In the genomic region with DNA sequence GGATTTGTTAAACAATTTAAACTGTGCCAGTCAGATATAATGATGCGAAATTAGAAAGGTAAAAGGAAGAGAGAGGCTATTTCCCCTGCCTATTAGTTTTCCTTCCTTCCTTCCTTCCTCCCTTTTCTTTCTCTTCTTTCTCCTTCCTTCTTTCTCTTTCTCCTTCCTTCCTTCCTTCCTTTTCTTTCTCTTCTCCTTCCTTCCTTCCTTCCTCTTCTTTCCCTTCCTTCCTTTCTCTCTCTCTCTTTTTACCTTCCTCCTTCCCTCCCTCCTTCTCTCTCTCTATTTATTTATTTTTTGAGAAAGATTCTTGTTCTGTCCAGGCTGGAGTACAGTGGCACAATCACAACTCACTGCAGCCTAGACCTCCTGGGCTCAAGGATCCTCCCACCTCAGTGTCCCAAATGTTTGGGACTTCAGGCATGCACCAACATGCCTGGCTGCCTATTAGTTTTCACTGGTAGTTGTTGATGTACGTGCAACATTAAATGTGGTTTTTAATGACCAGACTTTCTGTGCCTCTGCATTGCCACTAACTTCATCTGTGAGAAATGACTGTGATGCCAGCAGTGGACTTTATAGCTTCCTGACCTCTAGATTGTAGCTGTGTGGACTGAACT, we compare ENCODE assay signal across 21 cellular contexts. TPM values are rescaled to one million over a fixed set of nuclear protein-coding genes. Genes with fewer than 3 reads are reported as not detected.
DNase-seq lines count a peak whose midpoint lies in the region; ATAC-seq, FAIRE-seq and TF ChIP-seq lines count a peak whose summit lies in the region.
"Had no signal": no experiment of that assay in that cellular context is flagged by ENCODE, and none has a peak within 500 bp of the region (broad histone marks: within the 10 kb centered on the region; RNA-seq: fewer than 3 reads in every experiment).

No MANE protein-coding gene starts in this region.

- H4K12ac ChIP-seq in trophoblast cell (ENCODE audit: low read depth, low read length) = no peak overlapping the region

- H2BK15ac ChIP-seq in IMR-90 (ENCODE audit: low read depth, low read length) = peak overlapping the region; percentile 89; the same call in 1 of the 3 replicates

- dilution Hi-C loops in IMR-90 (cut with HindIII; ENCODE audit: low sequenced_read_pairs, unreplicated experiment) = no loop called here

- peak overlapping the region; percentile 93 for H4K5ac ChIP-seq in IMR-90 (ENCODE audit: low read depth, low read length)

- H4K20me1 ChIP-seq in IMR-90 (ENCODE audit: insufficient read depth, low read length) = no peaks in the 10 kb centered on the region

- no peak for FAIRE-seq in bronchial epithelial cell (lab: Jason Lieb, UNC)
- FAIRE-seq: D721Med, H54 had no signal

- peak overlapping the region; percentile 42 to 88; a peak in 3 of 4 replicates for H4K8ac ChIP-seq in IMR-90 (ENCODE audit: low read depth in 2 of 2, low read length in 2 of 2)
- H4K8ac ChIP-seq in trophoblast cell (ENCODE audit: low read depth, low read length) = no peak overlapping the region

- H2BK120ac ChIP-seq in IMR-90 (ENCODE audit: low read depth, low read length) (peak overlapping the region; percentile 90), trophoblast cell (ENCODE audit: insufficient read depth, low read length, poor library complexity) (no peak overlapping the region)

- no TSS peak for BruUV-seq in IMR-90 (replicated peaks; lab: Mats Ljungman, UMichigan)

- H3K4me1 ChIP-seq in CD8-positive, alpha-beta T cell (ENCODE audit: insufficient read depth, low read length) = peaks cover 17% of the 10 kb centered on the region
- H3K4me1 ChIP-seq in IMR-90 (ENCODE audit: control insufficient read depth, insufficient read depth, low read length) (peaks cover 7% of the 10 kb centered on the region), trophoblast cell (ENCODE audit: control insufficient read depth in 1 of 2, insufficient read depth in 2 of 2, low read length in 2 of 2) (no peaks in the 10 kb centered on the region)
- H3K4me1 ChIP-seq: sigmoid colon had no signal

- no peaks in the 10 kb centered on the region for H3K36me3 Mint-ChIP-seq in CD8-positive, alpha-beta T cell

- H3K23ac ChIP-seq in IMR-90 (ENCODE audit: low read depth, low read length) = peak overlapping the region; percentile 76
- H3K23ac ChIP-seq in trophoblast cell (ENCODE audit: low read length) = no peak overlapping the region

- H3K9me3 Mint-ChIP-seq in CD8-positive, alpha-beta T cell = no peaks in the 10 kb centered on the region

- POLR2A ChIA-PET in CD8-positive, alpha-beta T cell (lab: Charles Lee) = interaction anchor here (0.6 to 3.4 kb wide), 3 partner anchors 17 to 80 kb away, joined by 3 to 22 read pairs (median 3); a partner anchor contains a TSS
- POLR2A ChIA-PET in IMR-90 (lab: Charles Lee; ENCODE audit: unreplicated experiment) = interaction anchor here (0.6 kb wide), 1 partner anchor 69 kb away, joined by 3 read pairs; no protein-coding TSS in a partner anchor

- peak overlapping the region; percentile 61 for H2AFZ ChIP-seq in IMR-90 (replicated peaks; ENCODE audit: low read length, poor library complexity)
- H2AFZ ChIP-seq in trophoblast cell (ENCODE audit: insufficient read depth, low read length, poor library complexity) = no peak overlapping the region

- H3K4me3 Mint-ChIP-seq in CD8-positive, alpha-beta T cell = no peak overlapping the region
- H3K4me3 Mint-ChIP-seq: activated CD8-positive, alpha-beta T cell treated with anti-CD3 and anti-CD28 coated beads, Interleukin-2, amount 10 ng/mL, durations not matched to agents 7 days and 5 days; activated T-helper 1 cell treated with anti-CD3 and anti-CD28 coated beads, Interleukin-12 subunit alpha, Interleukin-12 subunit beta, Interleukin-2, Interleukin-4 antibody, amounts not matched to agents 30 ng/mL and 10 ng/mL and 1 ng/mL, durations not matched to agents 14 hours and 24 hours and 36 hours had no signal

- H3K4me1 Mint-ChIP-seq in CD8-positive, alpha-beta T cell (ENCODE audit: low read depth) = peaks cover 34% of the 10 kb centered on the region

- no peak for ATAC-seq in CD8-positive, alpha-beta T cell
- ATAC-seq in IMR-90 (ENCODE audit: low read depth) (0 out of 2 replicates have a peak, but pooled peaks have one; percentile 6), HG03378 (IDR thresholded peaks at IDR 0.05; ENCODE audit: unreplicated experiment) (no peak), HG03520 (IDR thresholded peaks at IDR 0.05; ENCODE audit: unreplicated experiment) (no peak)
- ATAC-seq: activated CD8-positive, alpha-beta T cell treated with anti-CD3 and anti-CD28 coated beads, Interleukin-2, amount 10 ng/mL, durations not matched to agents 7 days and 5 days had no signal

- DNase-seq in CD8-positive, alpha-beta T cell = no peak
- DNase-seq in IMR-90 (no peak), bronchial epithelial cell (ENCODE audit: low read depth) (peak; percentile 47), trophoblast cell (no peak), retina (no peak)
- DNase-seq: activated CD8-positive, alpha-beta T cell treated with anti-CD3 and anti-CD28 coated beads, Interleukin-2, amount 10 ng/mL, durations not matched to agents 7 days and 5 days; amygdala; effector CD8-positive, alpha-beta T cell; hypothalamus; kidney glomerular epithelial cell; NCI-H1694; NCI-H446; Right ventricle myocardium superior; sigmoid colon; stimulated activated CD4-positive, alpha-beta T cell treated with anti-CD3 and anti-CD28 coated beads, Interleukin-2, amount 100 ng/mL, for 48 hours had no signal

- TF ChIP-seq RAD21 in IMR-90 (IDR thresholded peaks at IDR 0.05; ENCODE audit: low read length) = no peak

- no peaks in the 10 kb centered on the region; a peak in 1 of 4 replicates for H3K79me1 ChIP-seq in IMR-90 (ENCODE audit: low read depth in 1 of 2, low read length in 2 of 2)
- no peaks in the 10 kb centered on the region for H3K79me1 ChIP-seq in trophoblast cell (ENCODE audit: low read length)

- H3K4me3 ChIP-seq in CD8-positive, alpha-beta T cell (ENCODE audit: low read depth, low read length) = no peak overlapping the region
- no peak overlapping the region for H3K4me3 ChIP-seq in IMR-90 (ENCODE audit: insufficient read depth, low read depth, low read length)
- no peak overlapping the region for H3K4me3 ChIP-seq in bronchial epithelial cell (ENCODE audit: low read depth, low read length)
- no peak overlapping the region for H3K4me3 ChIP-seq in trophoblast cell (ENCODE audit: low read depth, low read length)
- H3K4me3 ChIP-seq: sigmoid colon had no signal

- H3K27ac ChIP-seq in CD8-positive, alpha-beta T cell (ENCODE audit: low read depth, low read length) = no peak overlapping the region
- H3K27ac ChIP-seq in IMR-90 (ENCODE audit: insufficient read depth, low read length) (peak overlapping the region; percentile 96; the same call in 1 of the 2 replicates), trophoblast cell (ENCODE audit: low read depth, low read length) (no peak overlapping the region)
- H3K27ac ChIP-seq: VCaP had no signal

- H2BK5ac ChIP-seq in IMR-90 (ENCODE audit: low read depth, low read length, poor library complexity, severe bottlenecking) (peak overlapping the region; percentile 67), trophoblast cell (ENCODE audit: low read depth, low read length, poor library complexity) (no peak overlapping the region)

- peak overlapping the region; percentile 79 for H3K14ac ChIP-seq in IMR-90 (replicated peaks; ENCODE audit: low read depth, low read length)
- H3K14ac ChIP-seq in trophoblast cell (ENCODE audit: low read length) = no peak overlapping the region

- no peaks in the 10 kb centered on the region for H3K36me3 ChIP-seq in CD8-positive, alpha-beta T cell (ENCODE audit: insufficient read depth, low read length)
- H3K36me3 ChIP-seq in IMR-90 (ENCODE audit: control insufficient read depth, insufficient read depth, low read length) (no peaks in the 10 kb centered on the region), bronchial epithelial cell (ENCODE audit: control insufficient read depth, insufficient read depth, low read length) (no peaks in the 10 kb centered on the region), trophoblast cell (ENCODE audit: control insufficient read depth in 1 of 2, insufficient read depth in 2 of 2, low read length in 2 of 2) (no peaks in the 10 kb centered on the region)
- H3K36me3 ChIP-seq: sigmoid colon had no signal

- no peaks in the 10 kb centered on the region for H3K9me3 ChIP-seq in CD8-positive, alpha-beta T cell (ENCODE audit: low read length)
- H3K9me3 ChIP-seq in IMR-90 (ENCODE audit: control insufficient read depth, insufficient read depth, low read length) (no peaks in the 10 kb centered on the region), trophoblast cell (ENCODE audit: insufficient read depth, low read depth, low read length) (no peaks in the 10 kb centered on the region)
- H3K9me3 ChIP-seq: sigmoid colon had no signal

- no peaks in the 10 kb centered on the region for H3K27me3 ChIP-seq in CD8-positive, alpha-beta T cell (ENCODE audit: insufficient read depth, low read length)
- no peaks in the 10 kb centered on the region for H3K27me3 ChIP-seq in IMR-90 (ENCODE audit: control insufficient read depth, insufficient read depth, low read length)
- H3K27me3 ChIP-seq in bronchial epithelial cell (ENCODE audit: control insufficient read depth, insufficient read depth, low read length) = no peaks in the 10 kb centered on the region
- no peaks in the 10 kb centered on the region for H3K27me3 ChIP-seq in trophoblast cell (ENCODE audit: insufficient read depth, low read length)
- H3K27me3 ChIP-seq: sigmoid colon had no signal

- in situ Hi-C loops in IMR-90 (cut with MboI; ENCODE audit: low sequenced_read_pairs) = no loop called here

- H3K4me2 ChIP-seq in IMR-90 (ENCODE audit: low read depth, low read length) (no peak overlapping the region), trophoblast cell (ENCODE audit: low read length) (no peak overlapping the region)

- H4K91ac ChIP-seq in IMR-90 (ENCODE audit: insufficient read depth, low read depth, low read length) (peak overlapping the region; percentile 93), trophoblast cell (ENCODE audit: low read depth, low read length) (peak overlapping the region; percentile 24)

- no peaks in the 10 kb centered on the region for H3K27me3 Mint-ChIP-seq in CD8-positive, alpha-beta T cell (ENCODE audit: low read depth)

- H2BK12ac ChIP-seq in trophoblast cell (ENCODE audit: low read length) = no peak overlapping the region

- H3K18ac ChIP-seq in IMR-90 (ENCODE audit: low read depth, low read length) (peak overlapping the region; percentile 98), trophoblast cell (ENCODE audit: low read length) (no peak overlapping the region)

- WGBS in IMR-90 (ENCODE audit: extremely low coverage in 2 of 2, insufficient read length in 1 of 2), 2 experiments = 80% methylated on average over 1 of the region's 2 CpGs; no CpG with 5 or more reads in 1 of the 2 experiments
- no CpG with 5 or more reads among the region's 2 CpGs for WGBS in trophoblast cell (ENCODE audit: extremely low coverage, insufficient coverage, insufficient read length)

- H2AK9ac ChIP-seq in IMR-90 (replicated peaks; ENCODE audit: low read depth, low read length, poor library complexity) = peak overlapping the region; percentile 74

- TF ChIP-seq CTCF in CD8-positive, alpha-beta T cell (IDR thresholded peaks at IDR 0.05) = no peak
- TF ChIP-seq CTCF in IMR-90 (conservative IDR thresholded peaks at IDR 0.05; ENCODE audit: low read depth, low read length) (no peak), bronchial epithelial cell (IDR thresholded peaks at IDR 0.05; ENCODE audit: insufficient read depth, low read length, severe bottlenecking) (no peak)

- no peak for TF ChIP-seq POLR2A in IMR-90 (IDR thresholded peaks at IDR 0.05; ENCODE audit: low read depth, low read length)

- peak overlapping the region; percentile 83 for H3K4ac ChIP-seq in IMR-90 (ENCODE audit: low read depth, low read length)
- no peak overlapping the region for H3K4ac ChIP-seq in trophoblast cell (ENCODE audit: low read depth, low read length)

- peak overlapping the region; percentile 39 for H3K27ac Mint-ChIP-seq in CD8-positive, alpha-beta T cell
- H3K27ac Mint-ChIP-seq: activated CD8-positive, alpha-beta T cell treated with anti-CD3 and anti-CD28 coated beads, Interleukin-2, amount 10 ng/mL, durations not matched to agents 7 days and 5 days; activated T-helper 1 cell treated with anti-CD3 and anti-CD28 coated beads, Interleukin-12 subunit alpha, Interleukin-12 subunit beta, Interleukin-2, Interleukin-4 antibody, amounts not matched to agents 30 ng/mL and 10 ng/mL and 1 ng/mL, durations not matched to agents 14 hours and 24 hours and 36 hours had no signal

- H2AK5ac ChIP-seq in IMR-90 (ENCODE audit: low read depth, low read length) (peak overlapping the region; percentile 89), trophoblast cell (ENCODE audit: low read length) (no peak overlapping the region)

- no peak overlapping the region; the same call in 1 of the 2 replicates for H3K56ac ChIP-seq in IMR-90 (ENCODE audit: extremely low read depth, insufficient read depth, low read length)

- no peak overlapping the region for H3K9ac ChIP-seq in IMR-90 (ENCODE audit: low read depth, low read length)
- no peak overlapping the region for H3K9ac ChIP-seq in trophoblast cell (ENCODE audit: low read length)

- CTCF ChIA-PET in CD8-positive, alpha-beta T cell (lab: Charles Lee) = interaction anchor here (0.8 to 2.2 kb wide), 6 partner anchors 17 to 164 kb away, joined by 3 to 13 read pairs (median 3); no protein-coding TSS in a partner anchor
- CTCF ChIA-PET in IMR-90 (lab: Yijun Ruan, JAX) = no interaction called here

- H3K79me2 ChIP-seq in trophoblast cell (ENCODE audit: control insufficient read depth, insufficient read depth, low read length, poor library complexity) = no peaks in the 10 kb centered on the region

- peaks cover 8% of the 10 kb centered on the region; the same call in 1 of the 2 replicates for H3K9me1 ChIP-seq in IMR-90 (ENCODE audit: insufficient read depth, low read length)

- peak overlapping the region; percentile 91 for H2BK20ac ChIP-seq in IMR-90 (ENCODE audit: low read depth, low read length)

- intact Hi-C loops in CD8-positive, alpha-beta T cell (cut with DNase I, micrococcal nuclease) = no loop called here
- intact Hi-C loops in IMR-90 (cut with micrococcal nuclease) = loop anchor here (5.0 kb wide), 1 partner anchor 36 kb away; no protein-coding TSS in a partner anchor

RNA-seq across cellular contexts. Expression of a gene that starts 48.7 kb away (rescaled TPM):
- total RNA-seq in CD8-positive, alpha-beta T cell = 10 to 100 TPM; 81.7 to 88.7 TPM
- total RNA-seq in IMR-90 (2012; rRNA removed) (72.8 and 83.5 TPM in 2 replicates), bronchial epithelial cell (64.5 and 68.5 TPM in 2 replicates)
- polyA plus RNA-seq in IMR-90 (2012; rRNA removed) = 64.7 and 72.7 TPM in 2 replicates
- polyA plus RNA-seq in IMR-90 (2012; cell fraction: cytosol; rRNA removed) = 24.4 and 31.1 TPM in 2 replicates
- polyA plus RNA-seq in IMR-90 (2012; cell fraction: nucleus; rRNA removed; ENCODE audit: low replicate concordance) = 12.9 and 91.4 TPM in 2 replicates
- polyA plus RNA-seq in trophoblast cell (2013) = 78.1 and 80.1 TPM in 2 replicates
